9 cellular contexts compared by ENCODE assay signal in genomic region chr18:55405655-55406373, GRCh38.
DNase-seq lines count a peak whose midpoint lies in the region; FAIRE-seq and TF ChIP-seq lines count a peak whose summit lies in the region.
"Had no signal": no experiment of that assay in that cellular context is flagged by ENCODE, and none has a peak within 500 bp of the region (broad histone marks: within the 10 kb centered on the region; RNA-seq: fewer than 3 reads in every experiment).

No MANE protein-coding gene starts in this region.

- H2AK5ac ChIP-seq in H9 (ENCODE audit: insufficient read length, low read length) = no peak overlapping the region

- no peak overlapping the region for H2BK20ac ChIP-seq in H9 (ENCODE audit: low read depth, low read length, poor library complexity, severe bottlenecking)

- no peak overlapping the region for H3K4me3 ChIP-seq in keratinocyte (ENCODE audit: control insufficient read depth in 2 of 3, extremely low read depth in 1 of 3, insufficient read depth in 2 of 3, low read depth in 1 of 3, low read length in 3 of 3)
- no peak overlapping the region for H3K4me3 ChIP-seq in WERI-Rb-1 (ENCODE audit: low read depth, low read length)

- H3K9me3 ChIP-seq in H9 (ENCODE audit: control insufficient read depth, low read depth, low read length) (no peaks in the 10 kb centered on the region), keratinocyte (ENCODE audit: control insufficient read depth, low read depth, low read length) (no peaks in the 10 kb centered on the region), WERI-Rb-1 (ENCODE audit: severe bottlenecking) (no peaks in the 10 kb centered on the region)
- H3K9me3 ChIP-seq: neutrophil had no signal

- H4K20me1 ChIP-seq in H9 (ENCODE audit: control insufficient read depth, insufficient read depth, insufficient read length) = no peaks in the 10 kb centered on the region
- no peaks in the 10 kb centered on the region for H4K20me1 ChIP-seq in keratinocyte (ENCODE audit: control insufficient read depth, extremely low read depth, insufficient read depth, low read length)

- no peak overlapping the region for H4K8ac ChIP-seq in H9 (replicated peaks; ENCODE audit: insufficient read length, low read depth, low read length)

- H3K9ac ChIP-seq in H9 (ENCODE audit: extremely low read depth, insufficient read length, low read length) = no peak overlapping the region
- H3K9ac ChIP-seq in keratinocyte (ENCODE audit: control insufficient read depth, extremely low read depth, insufficient read depth, low read length) = no peak overlapping the region

- no peaks in the 10 kb centered on the region; the same call in 1 of the 2 replicates for H3K27me3 Mint-ChIP-seq in H9 (ENCODE audit: low read depth)

- H3K36me3 Mint-ChIP-seq in H9 (ENCODE audit: insufficient read depth in 1 of 3, low read depth in 3 of 3) = peaks cover 0 to 4% (median 2%) of the 10 kb centered on the region in 3 experiments; a peak in 2 of 7 replicates

- H3K18ac ChIP-seq in H9 (ENCODE audit: insufficient read length, low read depth, low read length) = no peak overlapping the region

- no peak overlapping the region for H2BK120ac ChIP-seq in H9 (ENCODE audit: low read depth, low read length, poor library complexity, severe bottlenecking)

- FAIRE-seq in keratinocyte (lab: Jason Lieb, UNC) = peak; percentile 67

- no peak overlapping the region for H3K14ac ChIP-seq in H9 (ENCODE audit: insufficient read depth, low read length)

- peak overlapping the region in 2 of 3 experiments; percentile 34 to 85; a peak in 4 of 7 replicates for H3K27ac Mint-ChIP-seq in H9

- H3K9me3 Mint-ChIP-seq in H9 = no peaks in the 10 kb centered on the region

- no peaks in the 10 kb centered on the region for H3K27me3 ChIP-seq in H9 (ENCODE audit: insufficient read depth, low read length)
- H3K27me3 ChIP-seq in keratinocyte (ENCODE audit: control insufficient read depth, extremely low read depth, insufficient read depth, low read length) = no peaks in the 10 kb centered on the region
- no peaks in the 10 kb centered on the region for H3K27me3 ChIP-seq in WERI-Rb-1 (ENCODE audit: insufficient read depth, low read depth, severe bottlenecking)

- peaks cover 2% of the 10 kb centered on the region; the same call in 1 of the 2 replicates for H3K79me2 ChIP-seq in H9 (ENCODE audit: insufficient read depth, low read length)
- H3K79me2 ChIP-seq in keratinocyte (ENCODE audit: control insufficient read depth, insufficient read depth, low read length) = no peaks in the 10 kb centered on the region

- no peak overlapping the region for H3K56ac ChIP-seq in H9 (ENCODE audit: insufficient read length, low read depth, low read length)

- peaks cover 81 to 85% of the 10 kb centered on the region in 2 experiments for H3K4me1 Mint-ChIP-seq in H9

- no peak overlapping the region for H2BK12ac ChIP-seq in H9 (ENCODE audit: insufficient read length, low read depth, low read length)

- peaks cover 4% of the 10 kb centered on the region for H3K4me1 ChIP-seq in H9 (ENCODE audit: insufficient read depth, low read length)
- peaks cover 6% of the 10 kb centered on the region for H3K4me1 ChIP-seq in keratinocyte (ENCODE audit: control insufficient read depth, extremely low read depth, insufficient read depth, low read length)

- no peak overlapping the region for H2BK15ac ChIP-seq in H9 (ENCODE audit: low read depth, low read length)

- no peak overlapping the region; a peak in 1 of 5 replicates for H3K4me3 Mint-ChIP-seq in H9

- no CpG with 5 or more reads among the region's 6 CpGs for WGBS in H9 (ENCODE audit: extremely low coverage, insufficient read length, low lambda C conversion rate)

- no peaks in the 10 kb centered on the region for H3K9me1 ChIP-seq in keratinocyte (ENCODE audit: control insufficient read depth, extremely low read depth, insufficient read depth, low read length)

- H3K27ac ChIP-seq in H9 (ENCODE audit: insufficient read length, low read depth, low read length) = no peak overlapping the region
- H3K27ac ChIP-seq in keratinocyte (ENCODE audit: control insufficient read depth, insufficient read depth, low read length) = no peak overlapping the region
- peak overlapping the region; percentile 94 for H3K27ac ChIP-seq in substantia nigra (ENCODE audit: low read depth, low read length, poor library complexity, severe bottlenecking)
- no peak overlapping the region for H3K27ac ChIP-seq in WERI-Rb-1
- H3K27ac ChIP-seq: neutrophil had no signal

- H3K36me3 ChIP-seq in keratinocyte (ENCODE audit: control insufficient read depth in 2 of 2, extremely low read depth in 1 of 2, insufficient read depth in 2 of 2, low read length in 2 of 2) = peaks cover 0 to 3% of the 10 kb centered on the region in 2 experiments
- no peaks in the 10 kb centered on the region for H3K36me3 ChIP-seq in WERI-Rb-1
- H3K36me3 ChIP-seq: neutrophil had no signal

- no peak overlapping the region for H2BK5ac ChIP-seq in H9 (ENCODE audit: insufficient read length, low read length)

- H3K4me2 ChIP-seq in H9 (ENCODE audit: insufficient read depth, insufficient read length, low read length) (no peak overlapping the region), keratinocyte (ENCODE audit: control insufficient read depth, extremely low read depth, insufficient read depth, low read depth, low read length) (no peak overlapping the region)

- no peak overlapping the region for H4K5ac ChIP-seq in H9 (ENCODE audit: insufficient read length, low read depth, low read length)

- H4K91ac ChIP-seq in H9 (ENCODE audit: insufficient read length, low read depth, low read length) = no peak overlapping the region

- H3K23me2 ChIP-seq in H9 (ENCODE audit: insufficient read length, low read depth, low read length, poor library complexity, severe bottlenecking) = no peaks in the 10 kb centered on the region

- no peak overlapping the region for H3K4ac ChIP-seq in H9 (ENCODE audit: low read depth, low read length)

- TF ChIP-seq CTCF in H9 (conservative IDR thresholded peaks at IDR 0.05) (no peak), keratinocyte (optimal IDR thresholded peaks at IDR 0.05 in 1 of 3, IDR thresholded peaks at IDR 0.05 in 1 of 3, conservative IDR thresholded peaks at IDR 0.05 in 1 of 3; ENCODE audit: extremely low read depth in 1 of 3, insufficient read depth in 2 of 3, low read length in 3 of 3) (no peak), WERI-Rb-1 (IDR thresholded peaks at IDR 0.05; ENCODE audit: low read depth, low read length) (no peak)

- H2AFZ ChIP-seq in H9 (ENCODE audit: low read length) (no peak overlapping the region), keratinocyte (ENCODE audit: control insufficient read depth, low read length) (no peak overlapping the region)

- dilution Hi-C loops in keratinocyte (cut with MboI; ENCODE audit: extremely low pct_ligation_motif_present, low sequenced_read_pairs) = no loop called here

- no peak overlapping the region for H3T11ph ChIP-seq in H9 (ENCODE audit: low read length)

- H3K23ac ChIP-seq in H9 (ENCODE audit: insufficient read length, low read depth, low read length) = no peak overlapping the region

- DNase-seq in H9 (no peak), NCI-H226 (peak; percentile 75), brain pericyte (ENCODE audit: low read depth, low spot score) (peak; percentile 85), keratinocyte (ENCODE audit: low read depth, low spot score) (no peak), substantia nigra (lab: John Stamatoyannopoulos, UW) (peak in 41 of 49 donors; percentile 21 to 94 (median 71)), T-helper 1 cell (no peak), WERI-Rb-1 (no peak)
- no peak for DNase-seq in activated CD8-positive, alpha-beta memory T cell treated with anti-CD3 and anti-CD28 coated beads for 24 hours

- peaks cover 3% of the 10 kb centered on the region for H3K79me1 ChIP-seq in H9 (ENCODE audit: insufficient read depth, low read depth, low read length, poor library complexity, severe bottlenecking)

Comparison
In these comparisons a context has a peak if more than half of its experiments do, and no peak if none do; other contexts are left out.
1. DNase-seq: peak in NCI-H226 (single experiment), brain pericyte (single experiment) and substantia nigra (41 of 49); none in H9 (single experiment), keratinocyte (single experiment), T-helper 1 cell (0 of 5), activated CD8-positive, alpha-beta memory T cell treated with anti-CD3 and anti-CD28 coated beads for 24 hours (single experiment) and WERI-Rb-1 (single experiment).